Comparison of ENCODE assay signal across 19 cellular contexts in genomic region chr10:57336339-57336738, GRCh38.
DNase-seq lines count a peak whose midpoint lies in the region; ATAC-seq lines count a peak whose summit lies in the region.
"Had no signal": no experiment of that assay in that cellular context is flagged by ENCODE, and none has a peak within 500 bp of the region (broad histone marks: within the 10 kb centered on the region; RNA-seq: fewer than 3 reads in every experiment).

No MANE protein-coding gene starts in this region.

- CTCF ChIA-PET in activated CD8-positive, alpha-beta memory T cell treated with anti-CD3 and anti-CD28 coated beads, Interleukin-2, amount 10 ng/mL, durations not matched to agents 7 days and 5 days (lab: Charles Lee) = no interaction called here

- no peak overlapping the region for H3K4me3 Mint-ChIP-seq in activated CD8-positive, alpha-beta memory T cell treated with anti-CD3 and anti-CD28 coated beads, Interleukin-2, amount 10 ng/mL, durations not matched to agents 7 days and 5 days
- H3K4me3 Mint-ChIP-seq: CD4-positive, alpha-beta memory T cell; GM23338; H9 had no signal

- H2AFZ ChIP-seq in trophoblast cell (ENCODE audit: insufficient read depth, low read length, poor library complexity) = no peak overlapping the region
- H2AFZ ChIP-seq: GM23338 had no signal

- H3K27ac Mint-ChIP-seq in activated CD8-positive, alpha-beta memory T cell treated with anti-CD3 and anti-CD28 coated beads, Interleukin-2, amount 10 ng/mL, durations not matched to agents 7 days and 5 days = no peak overlapping the region
- H3K27ac Mint-ChIP-seq: CD4-positive, alpha-beta memory T cell; GM23338 had no signal

- no peak overlapping the region for H4K8ac ChIP-seq in trophoblast cell (ENCODE audit: low read depth, low read length)

- no peaks in the 10 kb centered on the region for H3K27me3 ChIP-seq in trophoblast cell (ENCODE audit: insufficient read depth, low read length)

- H4K12ac ChIP-seq in trophoblast cell (ENCODE audit: low read depth, low read length) = no peak overlapping the region

- H3K18ac ChIP-seq in trophoblast cell (ENCODE audit: low read length) = no peak overlapping the region

- no peaks in the 10 kb centered on the region for H3K79me1 ChIP-seq in trophoblast cell (ENCODE audit: low read length)

- no peak overlapping the region for H3K14ac ChIP-seq in trophoblast cell (ENCODE audit: low read length)

- H3K4me1 Mint-ChIP-seq in activated CD8-positive, alpha-beta memory T cell treated with anti-CD3 and anti-CD28 coated beads, Interleukin-2, amount 10 ng/mL, durations not matched to agents 7 days and 5 days = no peaks in the 10 kb centered on the region
- H3K4me1 Mint-ChIP-seq: CD4-positive, alpha-beta memory T cell; GM23338; H9 had no signal

- H2BK120ac ChIP-seq in trophoblast cell (ENCODE audit: insufficient read depth, low read length, poor library complexity) = no peak overlapping the region

- no peaks in the 10 kb centered on the region for H3K36me3 Mint-ChIP-seq in activated CD8-positive, alpha-beta memory T cell treated with anti-CD3 and anti-CD28 coated beads, Interleukin-2, amount 10 ng/mL, durations not matched to agents 7 days and 5 days
- H3K36me3 Mint-ChIP-seq: CD4-positive, alpha-beta memory T cell had no signal

- H2AK5ac ChIP-seq in trophoblast cell (ENCODE audit: low read length) = no peak overlapping the region

- no peak overlapping the region for H3K4ac ChIP-seq in trophoblast cell (ENCODE audit: low read depth, low read length)

- H3K27ac ChIP-seq in trophoblast cell (ENCODE audit: low read depth, low read length) = no peak overlapping the region

- no CpG with 5 or more reads among the region's 12 CpGs for WGBS in trophoblast cell (ENCODE audit: extremely low coverage, insufficient coverage, insufficient read length)

- no peak overlapping the region for H2BK5ac ChIP-seq in trophoblast cell (ENCODE audit: low read depth, low read length, poor library complexity)

- no peak overlapping the region for H2BK12ac ChIP-seq in trophoblast cell (ENCODE audit: low read length)

- H3K9me3 Mint-ChIP-seq in activated CD8-positive, alpha-beta memory T cell treated with anti-CD3 and anti-CD28 coated beads, Interleukin-2, amount 10 ng/mL, durations not matched to agents 7 days and 5 days (ENCODE audit: low read depth) = no peaks in the 10 kb centered on the region

- no peaks in the 10 kb centered on the region for H3K36me3 ChIP-seq in trophoblast cell (ENCODE audit: control insufficient read depth in 1 of 2, insufficient read depth in 2 of 2, low read length in 2 of 2)

- H3K79me2 ChIP-seq in trophoblast cell (ENCODE audit: control insufficient read depth, insufficient read depth, low read length, poor library complexity) = no peaks in the 10 kb centered on the region

- no peak overlapping the region for H3K4me2 ChIP-seq in trophoblast cell (ENCODE audit: low read length)
- H3K4me2 ChIP-seq: GM23338 had no signal

- DNase-seq in A172 (ENCODE audit: low spot score) = peak; percentile 1
- DNase-seq in M059J (ENCODE audit: low read depth) = peak; percentile 7
- DNase-seq in left kidney (ENCODE audit: low read depth, low spot score) = peak; percentile 69
- DNase-seq in renal cortical epithelial cell (ENCODE audit: low read depth) = peak; percentile 19
- no peak for DNase-seq in activated CD8-positive, alpha-beta memory T cell treated with anti-CD3 and anti-CD28 coated beads, Interleukin-2, amount 10 ng/mL, durations not matched to agents 7 days and 5 days
- no peak for DNase-seq in NCI-H146 (lab: John Stamatoyannopoulos, UW)
- DNase-seq in trophoblast cell = no peak
- DNase-seq: 8988T; C1 segment of cervical spinal cord; Calu3; CD4-positive, alpha-beta memory T cell; COR-L47; DMS53; DMS79 treated with DMSO at 0.1 percent for 48 hours; GF-D8; H9 had no signal

- no peak overlapping the region for H3K9ac ChIP-seq in trophoblast cell (ENCODE audit: low read length)

- H3K9me3 ChIP-seq in trophoblast cell (ENCODE audit: insufficient read depth, low read depth, low read length) = no peaks in the 10 kb centered on the region

- no peaks in the 10 kb centered on the region for H3K4me1 ChIP-seq in trophoblast cell (ENCODE audit: control insufficient read depth in 1 of 2, insufficient read depth in 2 of 2, low read length in 2 of 2)

- H3K27me3 Mint-ChIP-seq in activated CD8-positive, alpha-beta memory T cell treated with anti-CD3 and anti-CD28 coated beads, Interleukin-2, amount 10 ng/mL, durations not matched to agents 7 days and 5 days = no peaks in the 10 kb centered on the region
- H3K27me3 Mint-ChIP-seq: CD4-positive, alpha-beta memory T cell had no signal

- H3K23ac ChIP-seq in trophoblast cell (ENCODE audit: low read length) = no peak overlapping the region

- H4K91ac ChIP-seq in trophoblast cell (ENCODE audit: low read depth, low read length) = no peak overlapping the region

- ATAC-seq in HG02981 (IDR thresholded peaks at IDR 0.05; ENCODE audit: unreplicated experiment) = no peak
- ATAC-seq in activated CD8-positive, alpha-beta memory T cell treated with anti-CD3 and anti-CD28 coated beads, Interleukin-2, amount 10 ng/mL, durations not matched to agents 7 days and 5 days = no peak
- ATAC-seq: GM23338, HCT116 had no signal

- H3K4me3 ChIP-seq in trophoblast cell (ENCODE audit: low read depth, low read length) = no peak overlapping the region
- H3K4me3 ChIP-seq: GM23338 had no signal

Comparison
In these comparisons a context has a peak if more than half of its experiments do, and no peak if none do; other contexts are left out.
1. DNase-seq: peak in A172 (single experiment), M059J (single experiment), left kidney (single experiment) and renal cortical epithelial cell (single experiment); none in activated CD8-positive, alpha-beta memory T cell treated with anti-CD3 and anti-CD28 coated beads, Interleukin-2, amount 10 ng/mL, durations not matched to agents 7 days and 5 days (single experiment), NCI-H146 (single experiment) and trophoblast cell (0 of 2).